Comparison of ENCODE assay signal across 18 cellular contexts in genomic region chrX:66203114-66203513, GRCh38. TPM values are rescaled to one million over a fixed set of nuclear protein-coding genes. Genes with fewer than 3 reads are reported as not detected.
"Had no signal": no experiment of that assay in that cellular context is flagged by ENCODE, and none has a peak within 500 bp of the region (broad histone marks: within the 10 kb centered on the region; RNA-seq: fewer than 3 reads in every experiment).

No MANE protein-coding gene starts in this region.

- H3K9me3 Mint-ChIP-seq: activated CD4-positive, alpha-beta T cell treated with anti-CD3 and anti-CD28 coated beads, Interleukin-2, amount 10 ng/mL, durations not matched to agents 7 days and 5 days; activated naive CD8-positive, alpha-beta T cell treated with anti-CD3 and anti-CD28 coated beads, Interleukin-2, amount 10 ng/mL, durations not matched to agents 7 days and 5 days; activated T-cell treated with anti-CD3 and anti-CD28 coated beads, Interleukin-2, amount 50 U/mL, for 72 hours; brain; immature natural killer cell; nephron had no signal

- H3K36me3 Mint-ChIP-seq: brain, immature natural killer cell had no signal

- ATAC-seq: activated T-cell treated with anti-CD3 and anti-CD28 coated beads, Interleukin-2, amount 50 U/mL, for 72 hours had no signal

- H3K27ac Mint-ChIP-seq: activated CD4-positive, alpha-beta T cell treated with anti-CD3 and anti-CD28 coated beads, Interleukin-2, amount 10 ng/mL, durations not matched to agents 7 days and 5 days; activated naive CD8-positive, alpha-beta T cell treated with anti-CD3 and anti-CD28 coated beads, Interleukin-2, amount 10 ng/mL, durations not matched to agents 7 days and 5 days; activated T-cell treated with anti-CD3 and anti-CD28 coated beads, Interleukin-2, amount 50 U/mL, for 72 hours; brain; immature natural killer cell; nephron; progenitor cell of endocrine pancreas had no signal

- DNase-seq: activated CD4-positive, alpha-beta T cell treated with anti-CD3 and anti-CD28 coated beads, Interleukin-2, amount 10 ng/mL, durations not matched to agents 7 days and 5 days; activated CD8-positive, alpha-beta memory T cell treated with anti-CD3 and anti-CD28 coated beads, Interleukin-2, amount 50 U/mL, for 48 hours; activated gamma-delta T cell treated with Interleukin-2 at 50 U/mL for 16 hours; activated naive CD8-positive, alpha-beta T cell treated with anti-CD3 and anti-CD28 coated beads, Interleukin-2, amount 10 ng/mL, durations not matched to agents 7 days and 5 days; activated T-cell treated with anti-CD3 and anti-CD28 coated beads, Interleukin-2, amount 50 U/mL, for 72 hours; effector memory CD4-positive, alpha-beta T cell; foreskin melanocyte; head of caudate nucleus; immature natural killer cell; mesendoderm; stimulated activated CD4-positive, alpha-beta T cell treated with anti-CD3 and anti-CD28 coated beads, Interleukin-4, amount 100 ng/mL, for 24 hours; stimulated activated naive CD4-positive, alpha-beta T cell; transverse colon had no signal

- H3K4me1 Mint-ChIP-seq: brain, nephron had no signal

- H3K4me3 Mint-ChIP-seq: activated CD4-positive, alpha-beta T cell treated with anti-CD3 and anti-CD28 coated beads, Interleukin-2, amount 10 ng/mL, durations not matched to agents 7 days and 5 days; activated naive CD8-positive, alpha-beta T cell treated with anti-CD3 and anti-CD28 coated beads, Interleukin-2, amount 10 ng/mL, durations not matched to agents 7 days and 5 days; activated T-cell treated with anti-CD3 and anti-CD28 coated beads, Interleukin-2, amount 50 U/mL, for 72 hours; brain; immature natural killer cell; nephron had no signal

- H3K4me3 ChIP-seq: right atrium auricular region, skin epidermis, transverse colon had no signal

- H3K27me3 Mint-ChIP-seq: activated CD4-positive, alpha-beta T cell treated with anti-CD3 and anti-CD28 coated beads, Interleukin-2, amount 10 ng/mL, durations not matched to agents 7 days and 5 days; activated naive CD8-positive, alpha-beta T cell treated with anti-CD3 and anti-CD28 coated beads, Interleukin-2, amount 10 ng/mL, durations not matched to agents 7 days and 5 days; progenitor cell of endocrine pancreas had no signal

RNA-seq across cellular contexts. Expression of gene HEPH, which starts 39.1 kb away (rescaled TPM):
- total RNA-seq: activated CD4-positive, alpha-beta T cell treated with anti-CD3 and anti-CD28 coated beads, Interleukin-2, amount 10 ng/mL, durations not matched to agents 7 days and 5 days; activated naive CD8-positive, alpha-beta T cell treated with anti-CD3 and anti-CD28 coated beads, Interleukin-2, amount 10 ng/mL, durations not matched to agents 7 days and 5 days had no signal
- polyA plus RNA-seq: immature natural killer cell had no signal
